ENCODE assay signal across 12 cellular contexts in genomic region chr5:96254980-96255681, GRCh38.
DNase-seq lines count a peak whose midpoint lies in the region; ATAC-seq, FAIRE-seq and TF ChIP-seq lines count a peak whose summit lies in the region.
"Had no signal": no experiment of that assay in that cellular context is flagged by ENCODE, and none has a peak within 500 bp of the region (broad histone marks: within the 10 kb centered on the region; RNA-seq: fewer than 3 reads in every experiment).

No MANE protein-coding gene starts in this region.

- ATAC-seq in body of pancreas = peak; percentile 44
- no peak for ATAC-seq in activated T-cell treated with anti-CD3 and anti-CD28 coated beads, Interleukin-2, amount 50 U/mL, for 72 hours (replicated peaks in 1 of 2)
- ATAC-seq: activated T-cell treated with anti-CD3 and anti-CD28 coated beads, Interleukin-2, amount 50 U/mL, for 4 hours had no signal

- in situ Hi-C loops in G401 (cut with HindIII; ENCODE audit: low sequenced_read_pairs) = no loop called here

- POLR2A ChIA-PET in MCF 10A (lab: Yijun Ruan, JAX) = interaction anchor here (0.6 to 1.7 kb wide), 14 partner anchors 11 to 331 kb away, joined by 3 to 16 read pairs (median 4); partner anchors contain the start of gene ELL2

- CTCF ChIA-PET in MCF 10A (lab: Yijun Ruan, JAX) = interaction anchor here (1.0 kb wide), 2 partner anchors 114 to 297 kb away, joined by 3 to 4 read pairs; no protein-coding TSS in a partner anchor

- H3K9ac ChIP-seq in kidney (ENCODE audit: low read length in 2 of 2) = no peak overlapping the region

- H3K4me3 Mint-ChIP-seq in MCF 10A (ENCODE audit: unreplicated experiment) = peak overlapping the region; percentile 9
- H3K4me3 Mint-ChIP-seq in activated CD4-positive, alpha-beta T cell treated with anti-CD3 and anti-CD28 coated beads, Interleukin-2, amount 10 ng/mL, durations not matched to agents 24 days and 14 days = no peak overlapping the region
- no peak overlapping the region for H3K4me3 Mint-ChIP-seq in activated T-cell treated with anti-CD3 and anti-CD28 coated beads, Interleukin-2, amount 50 U/mL, for 72 hours
- H3K4me3 Mint-ChIP-seq: activated T-cell treated with anti-CD3 and anti-CD28 coated beads, Interleukin-2, amount 50 U/mL, for 4 hours had no signal

- TF ChIP-seq POLR2A in breast epithelium (IDR thresholded peaks at IDR 0.05) (no peak), body of pancreas (IDR thresholded peaks at IDR 0.05) (no peak)

- H3K27me3 ChIP-seq in breast epithelium = no peaks in the 10 kb centered on the region
- no peaks in the 10 kb centered on the region for H3K27me3 ChIP-seq in body of pancreas
- H3K27me3 ChIP-seq: ovary had no signal

- TF ChIP-seq CTCF in MCF 10A (IDR thresholded peaks at IDR 0.05; ENCODE audit: unreplicated experiment) (no peak), breast epithelium (IDR thresholded peaks at IDR 0.05) (no peak), body of pancreas (IDR thresholded peaks at IDR 0.05) (no peak), kidney (IDR thresholded peaks at IDR 0.05; ENCODE audit: borderline replicate concordance, extremely low read depth, insufficient read depth) (no peak)

- FAIRE-seq in kidney (lab: Jason Lieb, UNC) = peak; percentile 35

- peak overlapping the region; percentile 88 for H3K27ac Mint-ChIP-seq in MCF 10A (ENCODE audit: low read depth, unreplicated experiment)
- H3K27ac Mint-ChIP-seq in activated CD4-positive, alpha-beta T cell treated with anti-CD3 and anti-CD28 coated beads, Interleukin-2, amount 10 ng/mL, durations not matched to agents 24 days and 14 days = no peak overlapping the region
- H3K27ac Mint-ChIP-seq in activated T-cell treated with anti-CD3 and anti-CD28 coated beads, Interleukin-2, amount 50 U/mL, for 72 hours = no peak overlapping the region

- H3K27ac ChIP-seq in breast epithelium = peak overlapping the region in 1 of 2 donors; percentile 41
- H3K27ac ChIP-seq in body of pancreas = peak overlapping the region; percentile 5 to 58 (median 28)
- no peak overlapping the region for H3K27ac ChIP-seq in kidney (ENCODE audit: low read depth in 2 of 2, low read length in 2 of 2)
- H3K27ac ChIP-seq: ovary had no signal

- BruUV-seq in MCF 10A (replicated peaks; lab: Mats Ljungman, UMichigan) = TSS peak; percentile 42

- H3K4me3 ChIP-seq in breast epithelium (no peak overlapping the region), body of pancreas (no peak overlapping the region), kidney (ENCODE audit: low read length in 2 of 2) (no peak overlapping the region)
- H3K4me3 ChIP-seq: ovary had no signal

- H3K9me3 ChIP-seq in breast epithelium = no peaks in the 10 kb centered on the region
- H3K9me3 ChIP-seq in body of pancreas = no peaks in the 10 kb centered on the region
- H3K9me3 ChIP-seq in kidney (ENCODE audit: control insufficient read depth in 1 of 2, low read length in 2 of 2) = no peaks in the 10 kb centered on the region
- H3K9me3 ChIP-seq: ovary had no signal

- H3K4me1 ChIP-seq in breast epithelium (no peaks in the 10 kb centered on the region), body of pancreas (peaks cover 34% of the 10 kb centered on the region), kidney (ENCODE audit: control insufficient read depth in 1 of 2, insufficient read depth in 1 of 2, low read depth in 1 of 2, low read length in 2 of 2) (no peaks in the 10 kb centered on the region)

- H3K4me1 Mint-ChIP-seq in MCF 10A (ENCODE audit: insufficient read depth, unreplicated experiment) = peaks cover 51% of the 10 kb centered on the region
- peaks cover 3% of the 10 kb centered on the region for H3K4me1 Mint-ChIP-seq in activated CD4-positive, alpha-beta T cell treated with anti-CD3 and anti-CD28 coated beads, Interleukin-2, amount 10 ng/mL, durations not matched to agents 24 days and 14 days
- peaks cover 23% of the 10 kb centered on the region for H3K4me1 Mint-ChIP-seq in activated T-cell treated with anti-CD3 and anti-CD28 coated beads, Interleukin-2, amount 50 U/mL, for 72 hours (ENCODE audit: low read depth)

- WGBS in body of pancreas, 2 donors = 15 to 21% methylated on average over 5 of the region's 5 CpGs

- no peaks in the 10 kb centered on the region for H3K36me3 ChIP-seq in breast epithelium
- H3K36me3 ChIP-seq in body of pancreas (replicated peaks in 1 of 2; ENCODE audit: insufficient read depth in 1 of 2, low read depth in 2 of 2) = no peaks in the 10 kb centered on the region
- no peaks in the 10 kb centered on the region for H3K36me3 ChIP-seq in kidney (ENCODE audit: control insufficient read depth in 1 of 2, insufficient read depth in 2 of 2, low read length in 2 of 2)
- H3K36me3 ChIP-seq: ovary had no signal

- H3K36me3 Mint-ChIP-seq in MCF 10A (ENCODE audit: insufficient read depth, unreplicated experiment) = no peaks in the 10 kb centered on the region
- no peaks in the 10 kb centered on the region for H3K36me3 Mint-ChIP-seq in activated CD4-positive, alpha-beta T cell treated with anti-CD3 and anti-CD28 coated beads, Interleukin-2, amount 10 ng/mL, durations not matched to agents 24 days and 14 days (ENCODE audit: low read depth)
- H3K36me3 Mint-ChIP-seq in activated T-cell treated with anti-CD3 and anti-CD28 coated beads, Interleukin-2, amount 50 U/mL, for 72 hours (ENCODE audit: insufficient read depth in 2 of 2) = no peaks in the 10 kb centered on the region

- H3K9me3 Mint-ChIP-seq in MCF 10A (ENCODE audit: unreplicated experiment) = no peaks in the 10 kb centered on the region
- no peaks in the 10 kb centered on the region for H3K9me3 Mint-ChIP-seq in activated CD4-positive, alpha-beta T cell treated with anti-CD3 and anti-CD28 coated beads, Interleukin-2, amount 10 ng/mL, durations not matched to agents 24 days and 14 days
- no peaks in the 10 kb centered on the region for H3K9me3 Mint-ChIP-seq in activated T-cell treated with anti-CD3 and anti-CD28 coated beads, Interleukin-2, amount 50 U/mL, for 72 hours
- H3K9me3 Mint-ChIP-seq: activated T-cell treated with anti-CD3 and anti-CD28 coated beads, Interleukin-2, amount 50 U/mL, for 4 hours had no signal

- H3K27me3 Mint-ChIP-seq in MCF 10A (ENCODE audit: insufficient read depth, unreplicated experiment) = no peaks in the 10 kb centered on the region
- H3K27me3 Mint-ChIP-seq in activated CD4-positive, alpha-beta T cell treated with anti-CD3 and anti-CD28 coated beads, Interleukin-2, amount 10 ng/mL, durations not matched to agents 24 days and 14 days = peaks cover 13% of the 10 kb centered on the region
- H3K27me3 Mint-ChIP-seq in activated T-cell treated with anti-CD3 and anti-CD28 coated beads, Interleukin-2, amount 50 U/mL, for 72 hours (ENCODE audit: low read depth) = peaks cover 57% of the 10 kb centered on the region

- DNase-seq in MCF 10A (ENCODE audit: unreplicated experiment) (peak; percentile 71), breast epithelium (ENCODE audit: low spot score in 2 of 2) (no peak), body of pancreas (peak in 3 of 4 donors; percentile 24 to 52 (median 31)), kidney (no peak), G401 (ENCODE audit: low spot score) (no peak), activated gamma-delta T cell treated with Interleukin-2 at 50 U/mL for 16 hours (no peak)
- DNase-seq in activated CD4-positive, alpha-beta T cell treated with anti-CD3 and anti-CD28 coated beads, Interleukin-2, amount 10 ng/mL, durations not matched to agents 24 days and 14 days = no peak
- DNase-seq in activated T-cell treated with anti-CD3 and anti-CD28 coated beads, Interleukin-2, amount 50 U/mL, for 72 hours = no peak
- DNase-seq: activated T-cell treated with anti-CD3 and anti-CD28 coated beads, Interleukin-2, amount 50 U/mL, for 4 hours; NCI-H82; ovary; T-helper 2 cell had no signal

- intact Hi-C loops in MCF 10A (cut with micrococcal nuclease) = loop anchor here (5.0 kb wide), 1 partner anchor 82 kb away; no protein-coding TSS in a partner anchor
- intact Hi-C loops in breast epithelium (cut with DNase I; ENCODE audit: low total_unique reads) = no loop called here
- intact Hi-C loops in body of pancreas (cut with DNase I) = no loop called here
- intact Hi-C loops in kidney (cut with DNase I) = no loop called here
- intact Hi-C loops in activated CD4-positive, alpha-beta T cell treated with anti-CD3 and anti-CD28 coated beads, Interleukin-2, amount 10 ng/mL, durations not matched to agents 24 days and 14 days (cut with micrococcal nuclease) = no loop called here

Comparison
In these comparisons a context has a peak if more than half of its experiments do, and no peak if none do; other contexts are left out.
1. DNase-seq: peak in MCF 10A (single experiment) and body of pancreas (3 of 4); none in breast epithelium (0 of 2), kidney (single experiment), G401 (single experiment), activated CD4-positive, alpha-beta T cell treated with anti-CD3 and anti-CD28 coated beads, Interleukin-2, amount 10 ng/mL, durations not matched to agents 24 days and 14 days (single experiment), activated gamma-delta T cell treated with Interleukin-2 at 50 U/mL for 16 hours (single experiment) and activated T-cell treated with anti-CD3 and anti-CD28 coated beads, Interleukin-2, amount 50 U/mL, for 72 hours (0 of 2).
2. H3K27ac ChIP-seq: peak in body of pancreas (4 of 4); none in kidney (0 of 2).